9 cellular contexts compared by ENCODE assay signal in genomic region chr17:76550712-76551615, GRCh38. TPM values are rescaled to one million over a fixed set of nuclear protein-coding genes. Genes with fewer than 3 reads are reported as not detected.
DNase-seq lines count a peak whose midpoint lies in the region; ATAC-seq, FAIRE-seq and TF ChIP-seq lines count a peak whose summit lies in the region.
"Had no signal": no experiment of that assay in that cellular context is flagged by ENCODE, and none has a peak within 500 bp of the region (broad histone marks: within the 10 kb centered on the region; RNA-seq: fewer than 3 reads in every experiment).

No MANE protein-coding gene starts in this region.

- 43 to 56% (median 44%) methylated on average over 15 of the region's 15 CpGs for WGBS in small intestine, 3 donors

- TF ChIP-seq POLR2A in GM12892 (IDR thresholded peaks at IDR 0.05; ENCODE audit: low read depth, low read length) = no peak

- ATAC-seq in RWPE2 (ENCODE audit: low read depth) (peak; percentile 53), GM19452 (IDR thresholded peaks at IDR 0.05; ENCODE audit: unreplicated experiment) (no peak)

- H3K9me3 ChIP-seq in RWPE2 (ENCODE audit: severe bottlenecking) (no peaks in the 10 kb centered on the region), small intestine (ENCODE audit: control insufficient read depth, low read depth) (no peaks in the 10 kb centered on the region)

- H3K4me1 ChIP-seq in RWPE2 (ENCODE audit: insufficient read depth, poor library complexity, severe bottlenecking) = peaks cover 50% of the 10 kb centered on the region
- H3K4me1 ChIP-seq in small intestine (ENCODE audit: control insufficient read depth in 2 of 2, insufficient read depth in 1 of 2, low read depth in 1 of 2, low read length in 1 of 2) = peaks cover 0 to 9% of the 10 kb centered on the region in 2 donors

- H3K36me3 ChIP-seq in RWPE2 (ENCODE audit: low read depth) (no peaks in the 10 kb centered on the region), small intestine (ENCODE audit: control insufficient read depth in 2 of 2, insufficient read depth in 2 of 2, low read length in 2 of 2) (no peaks in the 10 kb centered on the region)

- DNase-seq in NCI-H1694 treated with DMSO at 0.1 percent for 48 hours (lab: John Stamatoyannopoulos, UW) (peak; percentile 26), NCI-H1694 (lab: John Stamatoyannopoulos, UW) (no peak), RWPE2 (ENCODE audit: low spot score) (no peak), fibroblast of peridontal ligament (ENCODE audit: extremely low read depth) (peak; percentile 67), small intestine (peak; percentile 29), T-helper 9 cell (no peak), GM12892 (ENCODE audit: insufficient read length) (no peak)
- DNase-seq: midbrain had no signal

- FAIRE-seq in small intestine (lab: Jason Lieb, UNC) (no peak), GM12892 (lab: Jason Lieb, UNC) (no peak)

- peak overlapping the region; percentile 86 for H3K27ac ChIP-seq in RWPE2 (ENCODE audit: poor library complexity, severe bottlenecking)
- H3K27ac ChIP-seq in small intestine (ENCODE audit: low read depth in 1 of 2, low read length in 1 of 2) = no peak overlapping the region

- H3K4me3 ChIP-seq in RWPE2 (ENCODE audit: severe bottlenecking) (peak overlapping the region; percentile 0), small intestine (ENCODE audit: low read depth in 1 of 2, low read length in 2 of 2) (no peak overlapping the region)

- TF ChIP-seq CTCF in RWPE2 (IDR thresholded peaks at IDR 0.05; ENCODE audit: poor library complexity, severe bottlenecking) = no peak

- H3K27me3 ChIP-seq in RWPE2 (ENCODE audit: insufficient read depth, poor library complexity, severe bottlenecking) = no peaks in the 10 kb centered on the region
- H3K27me3 ChIP-seq in small intestine (ENCODE audit: control insufficient read depth in 2 of 2, insufficient read depth in 2 of 2, low read length in 2 of 2) = no peaks in the 10 kb centered on the region

RNA-seq across cellular contexts. Expression of gene PRCD, which starts 11.1 kb away (rescaled TPM):
- 1 to 10 TPM in 2 of 3 donors, not detected in 1; 1.6 to 2.2 TPM for polyA plus RNA-seq in small intestine
- not detected for polyA plus RNA-seq in GM12892 (2012; ENCODE audit: missing spikeins)

RNA-seq across cellular contexts. Expression of gene CYGB, which starts 13.5 kb away (rescaled TPM):
- 10 to 100 TPM in 2 of 3 donors, 1 to 10 TPM in 1; 1.1 to 35.4 (median 13.2) TPM for polyA plus RNA-seq in small intestine
- not detected for polyA plus RNA-seq in GM12892 (2012; ENCODE audit: missing spikeins)

RNA-seq across cellular contexts. Expression of gene ST6GALNAC2, which starts 34.7 kb away (rescaled TPM):
- 1 to 10 TPM in 2 of 3 donors, not detected in 1; 1.1 to 2.7 TPM for polyA plus RNA-seq in small intestine
- polyA plus RNA-seq in GM12892 (2012; ENCODE audit: missing spikeins) = not detected

RNA-seq across cellular contexts. Expression of gene RHBDF2, which starts 49.7 kb away (rescaled TPM):
- 10 to 100 TPM in 1 of 3 donors, 1 to 10 TPM in 2; 2.0 to 17.7 (median 4.1) TPM for polyA plus RNA-seq in small intestine
- 16.3 TPM for polyA plus RNA-seq in GM12892 (2012; ENCODE audit: missing spikeins)

Comparison
In these comparisons a context has a peak if more than half of its experiments do, and no peak if none do; other contexts are left out.
1. DNase-seq: peak in NCI-H1694 treated with DMSO at 0.1 percent for 48 hours (single experiment), fibroblast of peridontal ligament (single experiment) and small intestine (single experiment); none in NCI-H1694 (single experiment), RWPE2 (single experiment), T-helper 9 cell (single experiment) and GM12892 (single experiment).